ENCODE assay signal across 1 cellular context in genomic region chr5:174301848-174302625, GRCh38.
TF ChIP-seq lines count a peak whose summit lies in the region.

No MANE protein-coding gene starts in this region.

TF ChIP-seq in IMR-90, 13 proteins besides CTCF, POLR2A, EP300 and RAD21 (continued from another document):
- TF ChIP-seq, protein P1, sequence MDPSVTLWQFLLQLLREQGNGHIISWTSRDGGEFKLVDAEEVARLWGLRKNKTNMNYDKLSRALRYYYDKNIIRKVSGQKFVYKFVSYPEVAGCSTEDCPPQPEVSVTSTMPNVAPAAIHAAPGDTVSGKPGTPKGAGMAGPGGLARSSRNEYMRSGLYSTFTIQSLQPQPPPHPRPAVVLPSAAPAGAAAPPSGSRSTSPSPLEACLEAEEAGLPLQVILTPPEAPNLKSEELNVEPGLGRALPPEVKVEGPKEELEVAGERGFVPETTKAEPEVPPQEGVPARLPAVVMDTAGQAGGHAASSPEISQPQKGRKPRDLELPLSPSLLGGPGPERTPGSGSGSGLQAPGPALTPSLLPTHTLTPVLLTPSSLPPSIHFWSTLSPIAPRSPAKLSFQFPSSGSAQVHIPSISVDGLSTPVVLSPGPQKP (IDR thresholded peaks at IDR 0.05; ENCODE audit: borderline replicate concordance, low read depth, low read length): no peak
- TF ChIP-seq CHD1 (IDR thresholded peaks at IDR 0.05; ENCODE audit: low read depth, low read length) (no peak), RCOR1 (IDR thresholded peaks at IDR 0.05; ENCODE audit: insufficient replicate concordance, low read length) (no peak)
